8 cellular contexts compared by ENCODE assay signal in the genomic region with DNA sequence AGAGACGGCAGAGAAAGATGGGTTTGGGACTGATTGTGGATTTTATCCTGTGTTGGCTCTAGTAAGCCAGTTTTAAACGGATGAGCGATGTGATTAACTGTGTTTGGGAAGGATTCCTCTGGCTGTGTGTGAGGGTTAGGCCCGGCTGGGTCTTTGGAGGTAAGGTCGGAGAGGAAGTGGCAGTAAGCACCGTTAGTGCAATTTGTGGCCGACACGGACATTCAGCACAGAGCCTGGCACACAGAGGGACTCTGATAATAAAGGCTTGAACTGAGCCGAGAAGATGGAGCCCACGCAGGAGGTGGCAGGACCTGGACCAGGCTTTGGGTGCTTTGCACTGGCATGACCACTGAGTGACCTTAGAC. TPM values are rescaled to one million over a fixed set of nuclear protein-coding genes. Genes with fewer than 3 reads are reported as not detected.
DNase-seq lines count a peak whose midpoint lies in the region; ATAC-seq and TF ChIP-seq lines count a peak whose summit lies in the region.

No MANE protein-coding gene starts in this region.

- H3K36me3 Mint-ChIP-seq in natural killer cell treated with Interleukin-12 subunit alpha and Interleukin-12 subunit beta and Interleukin-15 and Interleukin-18, amount 100 ng/mL, for 72 hours = no peaks in the 10 kb centered on the region

- H3K4me1 ChIP-seq in BLaER1 treated with 17β-estradiol and CSF1 and Interleukin-3, amounts not matched to agents 10 nM and 100 nM = peaks cover 34 to 45% (median 38%) of the 10 kb centered on the region in 10 experiments
- H3K4me1 ChIP-seq in colonic mucosa = peaks cover 10% of the 10 kb centered on the region

- H3K9ac ChIP-seq in BLaER1 treated with 17β-estradiol and CSF1 and Interleukin-3, amounts not matched to agents 10 nM and 100 nM = peak overlapping the region; percentile 86 to 97 (median 93)
- peak overlapping the region; percentile 92 to 94 for H3K9ac ChIP-seq in colonic mucosa (ENCODE audit: low read depth in 2 of 2, low read length in 2 of 2)

- peak overlapping the region; percentile 98 for H3K4me3 Mint-ChIP-seq in natural killer cell treated with Interleukin-12 subunit alpha and Interleukin-12 subunit beta and Interleukin-15 and Interleukin-18, amount 100 ng/mL, for 72 hours

- peak overlapping the region; percentile 88 to 99 (median 94) for H3K4me2 ChIP-seq in BLaER1 treated with 17β-estradiol and CSF1 and Interleukin-3, amounts not matched to agents 10 nM and 100 nM

- H3K9me3 Mint-ChIP-seq in natural killer cell treated with Interleukin-12 subunit alpha and Interleukin-12 subunit beta and Interleukin-15 and Interleukin-18, amount 100 ng/mL, for 72 hours = no peaks in the 10 kb centered on the region

- peaks cover 30 to 37% of the 10 kb centered on the region in 2 donors for H3K4me1 Mint-ChIP-seq in natural killer cell treated with Interleukin-12 subunit alpha and Interleukin-12 subunit beta and Interleukin-15 and Interleukin-18, amount 100 ng/mL, for 72 hours (ENCODE audit: low read depth in 2 of 2)

- peak overlapping the region; percentile 28 to 92 (median 87); a peak in 21 of 22 replicates for H3K27ac ChIP-seq in BLaER1 treated with 17β-estradiol and CSF1 and Interleukin-3, amounts not matched to agents 10 nM and 100 nM
- H3K27ac ChIP-seq in colonic mucosa = peak overlapping the region; percentile 89

- H3K36me3 ChIP-seq in BLaER1 treated with 17β-estradiol and CSF1 and Interleukin-3, amounts not matched to agents 10 nM and 100 nM = peaks cover 19 to 35% (median 31%) of the 10 kb centered on the region in 11 experiments
- H3K36me3 ChIP-seq in colonic mucosa = no peaks in the 10 kb centered on the region

- H3K27me3 Mint-ChIP-seq in natural killer cell treated with Interleukin-12 subunit alpha and Interleukin-12 subunit beta and Interleukin-15 and Interleukin-18, amount 100 ng/mL, for 72 hours = no peaks in the 10 kb centered on the region

- intact Hi-C loops in colonic mucosa (cut with DNase I) = no loop called here

- peak overlapping the region; percentile 82 to 98 (median 90) for H3K4me3 ChIP-seq in BLaER1 treated with 17β-estradiol and CSF1 and Interleukin-3, amounts not matched to agents 10 nM and 100 nM
- H3K4me3 ChIP-seq in LNCaP clone FGC (ENCODE audit: low read depth, low read length) (peak overlapping the region; percentile 71), colonic mucosa (peak overlapping the region; percentile 76)

- TF ChIP-seq CTCF in LNCaP clone FGC (IDR thresholded peaks at IDR 0.05; ENCODE audit: control insufficient read depth, extremely low read depth, insufficient read depth) (no peak), colonic mucosa (IDR thresholded peaks at IDR 0.05) (no peak), GM10266 (IDR thresholded peaks at IDR 0.05; ENCODE audit: control insufficient read depth, insufficient read depth, low read depth, missing control alignments) (no peak)

- no peak for DNase-seq in LNCaP clone FGC (ENCODE audit: low read depth)
- DNase-seq in colonic mucosa = no peak
- DNase-seq in natural killer cell treated with Interleukin-12 subunit alpha and Interleukin-12 subunit beta and Interleukin-15 and Interleukin-18, amount 100 ng/mL, for 72 hours (ENCODE audit: low spot score) = no peak
- DNase-seq in iPS-NIHi11 (ENCODE audit: low spot score) = no peak
- no peak for DNase-seq in epidermal melanocyte (ENCODE audit: insufficient read length, low spot score)
- DNase-seq in stimulated activated naive CD4-positive, alpha-beta T cell (lab: John Stamatoyannopoulos, UW) = no peak
- no peak for DNase-seq in GM10266 (ENCODE audit: extremely low spot score)

- H3K27me3 ChIP-seq in BLaER1 treated with 17β-estradiol and CSF1 and Interleukin-3, amounts not matched to agents 10 nM and 100 nM = no peaks in the 10 kb centered on the region
- no peaks in the 10 kb centered on the region for H3K27me3 ChIP-seq in colonic mucosa

- H3K27ac Mint-ChIP-seq in natural killer cell treated with Interleukin-12 subunit alpha and Interleukin-12 subunit beta and Interleukin-15 and Interleukin-18, amount 100 ng/mL, for 72 hours = peak overlapping the region; percentile 88 to 93

- H4K20me1 ChIP-seq in BLaER1 treated with 17β-estradiol and CSF1 and Interleukin-3, amounts not matched to agents 10 nM and 100 nM = peaks cover 10 to 51% (median 32%) of the 10 kb centered on the region in 11 experiments; a peak in 16 of 22 replicates

- no peaks in the 10 kb centered on the region for H3K9me3 ChIP-seq in BLaER1 treated with 17β-estradiol and CSF1 and Interleukin-3, amounts not matched to agents 10 nM and 100 nM (replicated peaks in 1 of 11)
- H3K9me3 ChIP-seq in colonic mucosa = no peaks in the 10 kb centered on the region

- ATAC-seq in natural killer cell treated with Interleukin-12 subunit alpha and Interleukin-12 subunit beta and Interleukin-15 and Interleukin-18, amount 100 ng/mL, for 72 hours = no peak

RNA-seq across cellular contexts. Expression of a gene that starts 1.3 kb away (rescaled TPM):
- 10 to 100 TPM; 36.3 to 48.6 TPM for total RNA-seq in colonic mucosa
- total RNA-seq in natural killer cell treated with Interleukin-12 subunit alpha and Interleukin-12 subunit beta and Interleukin-15 and Interleukin-18, amount 100 ng/mL, for 72 hours = 10 to 100 TPM; 29.8 to 37.3 TPM

RNA-seq across cellular contexts. Expression of a gene that starts 21.1 kb away (rescaled TPM):
- total RNA-seq in colonic mucosa = 10 to 100 TPM; 39.6 to 43.3 TPM
- total RNA-seq in natural killer cell treated with Interleukin-12 subunit alpha and Interleukin-12 subunit beta and Interleukin-15 and Interleukin-18, amount 100 ng/mL, for 72 hours = 1 to 10 TPM; 6.6 to 9.6 TPM

RNA-seq across cellular contexts. Expression of a gene that starts 38.2 kb away (rescaled TPM):
- total RNA-seq in colonic mucosa = 1 to 10 TPM; 1.2 to 4.8 TPM
- 10 to 100 TPM in 1 of 2 donors, 1 to 10 TPM in 1; 4.2 to 15.1 TPM for total RNA-seq in natural killer cell treated with Interleukin-12 subunit alpha and Interleukin-12 subunit beta and Interleukin-15 and Interleukin-18, amount 100 ng/mL, for 72 hours

RNA-seq across cellular contexts. Expression of a gene that starts 54.4 kb away (rescaled TPM):
- 1 to 10 TPM; 2.5 to 3.4 TPM for total RNA-seq in colonic mucosa
- 1 to 10 TPM; 5.2 to 6.3 TPM for total RNA-seq in natural killer cell treated with Interleukin-12 subunit alpha and Interleukin-12 subunit beta and Interleukin-15 and Interleukin-18, amount 100 ng/mL, for 72 hours
